Comparison of ENCODE assay signal across 22 cellular contexts in genomic region chr1:112982328-112982727, GRCh38. TPM values are rescaled to one million over a fixed set of nuclear protein-coding genes. Genes with fewer than 3 reads are reported as not detected.
DNase-seq lines count a peak whose midpoint lies in the region; ATAC-seq, FAIRE-seq and TF ChIP-seq lines count a peak whose summit lies in the region.
"Had no signal": no experiment of that assay in that cellular context is flagged by ENCODE, and none has a peak within 500 bp of the region (broad histone marks: within the 10 kb centered on the region; RNA-seq: fewer than 3 reads in every experiment).

No MANE protein-coding gene starts in this region.

- intact Hi-C loops in heart left ventricle (cut with DNase I) = loop anchor here in 1 of 10 donors (2.0 kb wide), 1 partner anchor 26 kb away; the partner anchor contains the start of gene SLC16A1
- intact Hi-C loops in Right ventricle myocardium superior (cut with DNase I) = no loop called here
- intact Hi-C loops in IMR-90 (cut with micrococcal nuclease) = no loop called here
- intact Hi-C loops in ovary (cut with DNase I) = no loop called here

- H4K5ac ChIP-seq in IMR-90 (ENCODE audit: low read depth, low read length) (no peak overlapping the region), H1 (ENCODE audit: insufficient read length, low read depth, low read length) (no peak overlapping the region)

- H2BK5ac ChIP-seq in IMR-90 (ENCODE audit: low read depth, low read length, poor library complexity, severe bottlenecking) (no peak overlapping the region), H1 (ENCODE audit: low read depth, low read length) (no peak overlapping the region)

- POLR2A ChIA-PET in IMR-90 (lab: Charles Lee; ENCODE audit: unreplicated experiment) (no interaction called here), H1 (lab: Charles Lee; ENCODE audit: partially characterized antibody) (interaction anchor here (0.8 to 1.6 kb wide), 2 partner anchors 16 to 32 kb away, joined by 3 to 4 read pairs; no protein-coding TSS in a partner anchor)

- dilution Hi-C loops in IMR-90 (cut with HindIII; ENCODE audit: low sequenced_read_pairs, unreplicated experiment) = no loop called here

- peaks cover 5% of the 10 kb centered on the region; the same call in 1 of the 2 replicates for H3K9me1 ChIP-seq in IMR-90 (ENCODE audit: insufficient read depth, low read length)

- H3K14ac ChIP-seq in IMR-90 (replicated peaks; ENCODE audit: low read depth, low read length) (no peak overlapping the region), H1 (ENCODE audit: insufficient read length) (no peak overlapping the region)

- TF ChIP-seq CTCF in heart left ventricle (IDR thresholded peaks at IDR 0.05) (no peak), IMR-90 (conservative IDR thresholded peaks at IDR 0.05; ENCODE audit: low read depth, low read length) (no peak), H1 (IDR thresholded peaks at IDR 0.05; ENCODE audit: control extremely low read depth in 1 of 3, insufficient read depth in 1 of 3, low read depth in 1 of 3, low read length in 3 of 3) (no peak), ovary (IDR thresholded peaks at IDR 0.05) (no peak)

- H3K27me3 ChIP-seq in heart left ventricle (no peaks in the 10 kb centered on the region), IMR-90 (ENCODE audit: control insufficient read depth, insufficient read depth, low read length) (no peaks in the 10 kb centered on the region), H1 (replicated peaks in 1 of 4; ENCODE audit: control insufficient read depth in 3 of 4, extremely low read depth in 1 of 4, insufficient read depth in 3 of 4, low read length in 3 of 4) (no peaks in the 10 kb centered on the region), ovary (no peaks in the 10 kb centered on the region)
- H3K27me3 ChIP-seq: MG63, Peyer's patch had no signal

- in situ Hi-C loops in IMR-90 (cut with MboI; ENCODE audit: low sequenced_read_pairs) = no loop called here

- H3K4me2 ChIP-seq in IMR-90 (ENCODE audit: low read depth, low read length) (no peak overlapping the region), H1 (ENCODE audit: insufficient read depth in 1 of 2, low read depth in 2 of 2, low read length in 2 of 2) (no peak overlapping the region)

- no peak overlapping the region for H3K4me3 ChIP-seq in heart left ventricle
- no peak overlapping the region for H3K4me3 ChIP-seq in IMR-90 (ENCODE audit: insufficient read depth, low read depth, low read length)
- H3K4me3 ChIP-seq in H1 (ENCODE audit: extremely low read depth in 1 of 4, insufficient read depth in 2 of 4, low read depth in 3 of 4, low read length in 4 of 4) = no peak overlapping the region
- H3K4me3 ChIP-seq in ovary = no peak overlapping the region
- H3K4me3 ChIP-seq: GM12878, MG63, Peyer's patch had no signal

- H2AK5ac ChIP-seq in IMR-90 (ENCODE audit: low read depth, low read length) = no peak overlapping the region
- H2AK5ac ChIP-seq in H1 (ENCODE audit: low read depth, low read length) = no peak overlapping the region

- DNase-seq in heart left ventricle (no peak), Right ventricle myocardium superior (no peak), IMR-90 (no peak), H1 (ENCODE audit: low read depth in 1 of 2, low spot score in 2 of 2) (no peak), ovary (no peak)
- DNase-seq in stimulated activated effector memory CD8-positive, alpha-beta T cell treated with anti-CD3 and anti-CD28 coated beads, Interleukin-12 subunit alpha, Interleukin-12 subunit beta, amount 100 ng/mL, for 72 hours (ENCODE audit: low spot score in 2 of 2) = no peak
- no peak for DNase-seq in stimulated activated CD4-positive, alpha-beta T cell treated with anti-CD3 and anti-CD28 coated beads, Interleukin-1b, Interleukin-23, amount 100 ng/mL, for 48 hours
- DNase-seq: 8988T; Calu3; CD4-positive, alpha-beta memory T cell; H9; Kasumi-1; MG63; NCI-H1048; NCI-H1436; NCI-H1930; NCI-H2171; NCI-H526; Peyer's patch had no signal

- no peak for TF ChIP-seq POLR2A in heart left ventricle (IDR thresholded peaks at IDR 0.05)
- TF ChIP-seq POLR2A in IMR-90 (IDR thresholded peaks at IDR 0.05; ENCODE audit: low read depth, low read length) = no peak
- TF ChIP-seq POLR2A in H1 (IDR thresholded peaks at IDR 0.05; ENCODE audit: control extremely low read depth in 1 of 2, low read depth in 2 of 2, low read length in 2 of 2) = no peak
- no peak for TF ChIP-seq POLR2A in ovary (IDR thresholded peaks at IDR 0.05)

- H4K20me1 ChIP-seq in IMR-90 (ENCODE audit: insufficient read depth, low read length) = no peaks in the 10 kb centered on the region
- no peaks in the 10 kb centered on the region for H4K20me1 ChIP-seq in H1 (replicated peaks in 1 of 2; ENCODE audit: control insufficient read depth in 1 of 2, insufficient read depth in 2 of 2, low read length in 2 of 2)

- 82 to 87% (median 83%) methylated on average over 2 of the region's 2 CpGs for WGBS in heart left ventricle, 4 donors
- no CpG with 5 or more reads among the region's 2 CpGs for WGBS in IMR-90 (ENCODE audit: extremely low coverage in 2 of 2, insufficient read length in 1 of 2), 2 experiments
- WGBS in H1 (ENCODE audit: extremely low coverage in 1 of 2, insufficient coverage in 1 of 2, insufficient read length in 1 of 2, insufficient replicate concordance in 2 of 2, low coverage in 1 of 2, low lambda C conversion rate in 2 of 2, missing lambda C conversion rate in 1 of 2), 2 experiments = 88% methylated on average over 2 of the region's 2 CpGs; no CpG with 5 or more reads in 1 of the 2 experiments
- WGBS in ovary, 3 donors = 83 to 95% (median 89%) methylated on average over 2 of the region's 2 CpGs

- H3K36me3 ChIP-seq in heart left ventricle (no peaks in the 10 kb centered on the region), IMR-90 (ENCODE audit: control insufficient read depth, insufficient read depth, low read length) (no peaks in the 10 kb centered on the region), H1 (ENCODE audit: control insufficient read depth in 2 of 4, insufficient read depth in 4 of 4, low read length in 3 of 4) (no peaks in the 10 kb centered on the region; a peak in 1 of 8 replicates), ovary (no peaks in the 10 kb centered on the region)
- H3K36me3 ChIP-seq: Peyer's patch had no signal

- H2AK9ac ChIP-seq in IMR-90 (replicated peaks; ENCODE audit: low read depth, low read length, poor library complexity) = no peak overlapping the region

- no peaks in the 10 kb centered on the region for H3K79me2 ChIP-seq in H1 (ENCODE audit: control insufficient read depth in 1 of 2, insufficient read depth in 2 of 2, low read length in 2 of 2)

- no peak overlapping the region for H4K91ac ChIP-seq in IMR-90 (ENCODE audit: insufficient read depth, low read depth, low read length)
- no peak overlapping the region for H4K91ac ChIP-seq in H1 (replicated peaks; ENCODE audit: insufficient read length, low read length)

- H4K8ac ChIP-seq in IMR-90 (ENCODE audit: low read depth in 2 of 2, low read length in 2 of 2) = no peak overlapping the region
- no peak overlapping the region for H4K8ac ChIP-seq in H1 (ENCODE audit: extremely low read depth, insufficient read depth, low read length)

- no peaks in the 10 kb centered on the region for H3K23me2 ChIP-seq in H1 (ENCODE audit: low read depth, low read length)

- H2AFZ ChIP-seq in IMR-90 (replicated peaks; ENCODE audit: low read length, poor library complexity) (no peak overlapping the region), H1 (ENCODE audit: low read length) (no peak overlapping the region)

- TF ChIP-seq EP300 in H1 (IDR thresholded peaks at IDR 0.05; ENCODE audit: borderline replicate concordance in 1 of 2, low read depth in 2 of 2, low read length in 2 of 2) (no peak), ovary (IDR thresholded peaks at IDR 0.05) (no peak)

- H3K9me3 ChIP-seq in heart left ventricle (no peaks in the 10 kb centered on the region), IMR-90 (ENCODE audit: control insufficient read depth, insufficient read depth, low read length) (no peaks in the 10 kb centered on the region), H1 (ENCODE audit: insufficient read depth in 2 of 2, low read depth in 1 of 2, low read length in 1 of 2) (no peaks in the 10 kb centered on the region), ovary (no peaks in the 10 kb centered on the region)
- H3K9me3 ChIP-seq: MG63, Peyer's patch had no signal

- peaks cover 20% of the 10 kb centered on the region for H3K4me1 Mint-ChIP-seq in stimulated activated memory B cell treated with anti-CD40 and anti-IgM and Interleukin-4, amounts not matched to agents 10 μg/mL and 1 μg/mL and 100 μg/mL, for 72 hours
- no peaks in the 10 kb centered on the region for H3K4me1 Mint-ChIP-seq in stimulated activated effector memory CD8-positive, alpha-beta T cell treated with anti-CD3 and anti-CD28 coated beads, Interleukin-12 subunit alpha, Interleukin-12 subunit beta, amount 100 ng/mL, for 72 hours
- H3K4me1 Mint-ChIP-seq: CD4-positive, alpha-beta memory T cell had no signal

- TF ChIP-seq RAD21 in IMR-90 (IDR thresholded peaks at IDR 0.05; ENCODE audit: low read length) (no peak), H1 (IDR thresholded peaks at IDR 0.05 in 1 of 2, conservative IDR thresholded peaks at IDR 0.05 in 1 of 2; ENCODE audit: low read depth in 2 of 2, low read length in 2 of 2) (no peak)

- H2BK20ac ChIP-seq in IMR-90 (ENCODE audit: low read depth, low read length) = no peak overlapping the region
- H2BK20ac ChIP-seq in H1 (ENCODE audit: low read length) = no peak overlapping the region

- H3K36me3 Mint-ChIP-seq in stimulated activated memory B cell treated with anti-CD40 and anti-IgM and Interleukin-4, amounts not matched to agents 10 μg/mL and 1 μg/mL and 100 μg/mL, for 72 hours = peaks cover 3% of the 10 kb centered on the region
- no peaks in the 10 kb centered on the region for H3K36me3 Mint-ChIP-seq in stimulated activated effector memory CD8-positive, alpha-beta T cell treated with anti-CD3 and anti-CD28 coated beads, Interleukin-12 subunit alpha, Interleukin-12 subunit beta, amount 100 ng/mL, for 72 hours

- H3K9me3 Mint-ChIP-seq in stimulated activated memory B cell treated with anti-CD40 and anti-IgM and Interleukin-4, amounts not matched to agents 10 μg/mL and 1 μg/mL and 100 μg/mL, for 72 hours = no peaks in the 10 kb centered on the region
- H3K9me3 Mint-ChIP-seq in stimulated activated effector memory CD8-positive, alpha-beta T cell treated with anti-CD3 and anti-CD28 coated beads, Interleukin-12 subunit alpha, Interleukin-12 subunit beta, amount 100 ng/mL, for 72 hours = no peaks in the 10 kb centered on the region
- H3K9me3 Mint-ChIP-seq: CD4-positive, alpha-beta memory T cell; H9 had no signal

- H3K56ac ChIP-seq in IMR-90 (ENCODE audit: extremely low read depth, insufficient read depth, low read length) (no peak overlapping the region), H1 (replicated peaks; ENCODE audit: insufficient read length, low read depth, low read length) (no peak overlapping the region)

- no peak overlapping the region for H2BK12ac ChIP-seq in H1 (ENCODE audit: low read depth, low read length)

- H3K9ac ChIP-seq in IMR-90 (ENCODE audit: low read depth, low read length) (no peak overlapping the region), H1 (replicated peaks in 1 of 4; ENCODE audit: extremely low read depth in 1 of 4, low read depth in 3 of 4, low read length in 3 of 4) (no peak overlapping the region)

- H3K4ac ChIP-seq in IMR-90 (ENCODE audit: low read depth, low read length) (no peak overlapping the region), H1 (replicated peaks; ENCODE audit: insufficient read length, low read depth, low read length) (no peak overlapping the region)

- no peak for FAIRE-seq in H1 (lab: Jason Lieb, UNC)
- FAIRE-seq: GM12878 had no signal

- H3K27ac Mint-ChIP-seq in stimulated activated memory B cell treated with anti-CD40 and anti-IgM and Interleukin-4, amounts not matched to agents 10 μg/mL and 1 μg/mL and 100 μg/mL, for 72 hours = peak overlapping the region; percentile 78
- H3K27ac Mint-ChIP-seq in stimulated activated effector memory CD8-positive, alpha-beta T cell treated with anti-CD3 and anti-CD28 coated beads, Interleukin-12 subunit alpha, Interleukin-12 subunit beta, amount 100 ng/mL, for 72 hours = no peak overlapping the region

- no peak overlapping the region for H3K4me3 Mint-ChIP-seq in stimulated activated memory B cell treated with anti-CD40 and anti-IgM and Interleukin-4, amounts not matched to agents 10 μg/mL and 1 μg/mL and 100 μg/mL, for 72 hours
- no peak overlapping the region for H3K4me3 Mint-ChIP-seq in stimulated activated effector memory CD8-positive, alpha-beta T cell treated with anti-CD3 and anti-CD28 coated beads, Interleukin-12 subunit alpha, Interleukin-12 subunit beta, amount 100 ng/mL, for 72 hours
- H3K4me3 Mint-ChIP-seq: CD4-positive, alpha-beta memory T cell; H9 had no signal

- no peak for ATAC-seq in heart left ventricle
- no peak for ATAC-seq in Right ventricle myocardium superior (ENCODE audit: poor library complexity)
- ATAC-seq in IMR-90 (ENCODE audit: low read depth) = no peak
- ATAC-seq in stimulated activated memory B cell treated with anti-CD40 and anti-IgM and Interleukin-4, amounts not matched to agents 10 μg/mL and 1 μg/mL and 100 μg/mL, for 72 hours = no peak
- no peak for ATAC-seq in stimulated activated effector memory CD8-positive, alpha-beta T cell treated with anti-CD3 and anti-CD28 coated beads, Interleukin-12 subunit alpha, Interleukin-12 subunit beta, amount 100 ng/mL, for 72 hours

- H3K18ac ChIP-seq in IMR-90 (ENCODE audit: low read depth, low read length) (no peak overlapping the region), H1 (ENCODE audit: extremely low read depth, low read length) (no peak overlapping the region)

- no TSS peak for BruUV-seq in IMR-90 (replicated peaks; lab: Mats Ljungman, UMichigan)

- peak overlapping the region; percentile 64 to 93 (median 83) for H3K27ac ChIP-seq in heart left ventricle
- no peak overlapping the region for H3K27ac ChIP-seq in IMR-90 (ENCODE audit: insufficient read depth, low read length)
- H3K27ac ChIP-seq in H1 (ENCODE audit: low read depth, low read length) = no peak overlapping the region
- no peak overlapping the region for H3K27ac ChIP-seq in ovary
- H3K27ac ChIP-seq: Peyer's patch had no signal

- peaks cover 0 to 6% of the 10 kb centered on the region in 2 experiments; a peak in 1 of 4 replicates for H3K79me1 ChIP-seq in IMR-90 (ENCODE audit: low read depth in 1 of 2, low read length in 2 of 2)
- no peaks in the 10 kb centered on the region for H3K79me1 ChIP-seq in H1 (ENCODE audit: low read depth, low read length)

- H3K23ac ChIP-seq in IMR-90 (ENCODE audit: low read depth, low read length) (no peak overlapping the region), H1 (ENCODE audit: insufficient read length) (no peak overlapping the region)

- H2BK15ac ChIP-seq in IMR-90 (ENCODE audit: low read depth, low read length) = no peak overlapping the region
- no peak overlapping the region for H2BK15ac ChIP-seq in H1 (ENCODE audit: low read length)

- CTCF ChIA-PET in IMR-90 (lab: Yijun Ruan, JAX) (no interaction called here), H1 (lab: Charles Lee; ENCODE audit: partially characterized antibody) (interaction anchor here (1.7 kb wide), 1 partner anchor 11 kb away, joined by 5 read pairs; no protein-coding TSS in a partner anchor)

- peaks cover 0 to 50% (median 21%) of the 10 kb centered on the region in 12 donors for H3K4me1 ChIP-seq in heart left ventricle
- no peaks in the 10 kb centered on the region for H3K4me1 ChIP-seq in IMR-90 (ENCODE audit: control insufficient read depth, insufficient read depth, low read length)
- no peaks in the 10 kb centered on the region; a peak in 1 of 7 replicates for H3K4me1 ChIP-seq in H1 (replicated peaks in 1 of 4; ENCODE audit: control insufficient read depth in 3 of 4, insufficient read depth in 4 of 4, low read length in 3 of 4)
- no peaks in the 10 kb centered on the region for H3K4me1 ChIP-seq in ovary (ENCODE audit: insufficient read depth)

- H3K27me3 Mint-ChIP-seq in stimulated activated memory B cell treated with anti-CD40 and anti-IgM and Interleukin-4, amounts not matched to agents 10 μg/mL and 1 μg/mL and 100 μg/mL, for 72 hours = no peaks in the 10 kb centered on the region
- H3K27me3 Mint-ChIP-seq: B cell; CD4-positive, alpha-beta memory T cell had no signal

- H2BK120ac ChIP-seq in IMR-90 (ENCODE audit: low read depth, low read length) (no peak overlapping the region), H1 (replicated peaks; ENCODE audit: low read depth, low read length) (no peak overlapping the region)

RNA-seq across cellular contexts. Expression of gene SLC16A1, which starts 26.3 kb away (rescaled TPM):
- total RNA-seq in heart left ventricle = 100 to 1,000 TPM; 116 to 192 (median 133) TPM
- 10 to 100 TPM; 60.5 to 75.1 TPM for polyA plus RNA-seq in heart left ventricle
- total RNA-seq in Right ventricle myocardium superior = 130 TPM
- total RNA-seq in IMR-90 (2012; rRNA removed) = 156 and 187 TPM in 2 replicates
- 27.6 and 32.9 TPM in 2 replicates for polyA plus RNA-seq in IMR-90 (2012; rRNA removed)
- 37.9 and 47.3 TPM in 2 replicates for polyA plus RNA-seq in IMR-90 (2012; cell fraction: cytosol; rRNA removed)
- polyA plus RNA-seq in IMR-90 (2012; cell fraction: nucleus; rRNA removed; ENCODE audit: low replicate concordance) = 14.6 and 32.9 TPM in 2 replicates
- total RNA-seq in H1 (2021; fragmentation: NEBNext Ultra II Directional; extraction: Animal tissue kit (Norgen Biotek cat#: 25700)) = 435 and 442 TPM in 2 replicates
- polyA plus RNA-seq in H1 (2011; rRNA removed) = 508 and 545 TPM in 2 replicates
- polyA plus RNA-seq in H1 (2011; cell fraction: cytosol; rRNA removed) = 385 TPM
- polyA plus RNA-seq in H1 (2011; cell fraction: nucleus; rRNA removed) = 502 TPM
- polyA plus RNA-seq in H1 (2012, experiment 1 of 2) = 494 to 679 TPM (median 577 TPM) in 4 replicates
- 40.0 TPM for polyA plus RNA-seq in H1 (2012, experiment 2 of 2)
- 584 TPM for polyA plus RNA-seq in H1 (2013, experiment 1 of 2)
- polyA plus RNA-seq in H1 (2013, experiment 2 of 2) = 535 TPM
- 1,534 and 1,897 TPM in 2 replicates for polyA minus RNA-seq in H1 (2011; rRNA and poly(A)+ RNA removed)
- polyA minus RNA-seq in H1 (2011; cell fraction: cytosol; rRNA and poly(A)+ RNA removed) = 589 TPM
- 376 TPM for polyA minus RNA-seq in H1 (2011; cell fraction: nucleus; rRNA and poly(A)+ RNA removed)
- 10 to 100 TPM; 11.9 to 38.8 (median 23.3) TPM for total RNA-seq in ovary
- polyA plus RNA-seq in ovary = 10 to 100 TPM; 10.3 to 38.6 TPM

Comparison
In these comparisons a context has a peak if more than half of its experiments do, and no peak if none do; other contexts are left out.
1. H3K27ac ChIP-seq: peak in heart left ventricle (12 of 12); none in IMR-90 (single experiment), H1 (single experiment) and ovary (0 of 2).